Comparison of ENCODE assay signal across 18 cellular contexts in genomic region chr1:54305906-54306514, GRCh38.
"Had no signal": no experiment of that assay in that cellular context is flagged by ENCODE, and none has a peak within 500 bp of the region (broad histone marks: within the 10 kb centered on the region; RNA-seq: fewer than 3 reads in every experiment).

No MANE protein-coding gene starts in this region.

- H3K4me3 ChIP-seq: breast epithelium, hepatocyte, lower lobe of right lung, ovary, right lobe of liver, tibial nerve had no signal

- H3K27me3 ChIP-seq: breast epithelium, hepatocyte, ovary, right lobe of liver, tibial nerve had no signal

- H3K9me3 ChIP-seq: breast epithelium, lower lobe of right lung, ovary, right lobe of liver, SK-N-SH, tibial nerve had no signal

- H3K36me3 ChIP-seq: breast epithelium, lower lobe of right lung, ovary, right lobe of liver, tibial nerve had no signal

- H3K9me3 Mint-ChIP-seq: activated naive CD8-positive, alpha-beta T cell treated with anti-CD3 and anti-CD28 coated beads for 36 hours; neural crest cell; stimulated activated naive B cell treated with anti-CD40 and anti-IgM and Interleukin-4, amounts not matched to agents 10 μg/mL and 1 μg/mL and 100 μg/mL, for 72 hours had no signal

- H3K4me1 ChIP-seq: right lobe of liver had no signal

- ATAC-seq: activated CD8-positive, alpha-beta memory T cell treated with anti-CD3 and anti-CD28 coated beads, Interleukin-2, amount 10 ng/mL, durations not matched to agents 7 days and 5 days; lower lobe of right lung; right lobe of liver; stimulated activated naive B cell treated with anti-CD40 and anti-IgM and Interleukin-4, amounts not matched to agents 10 μg/mL and 1 μg/mL and 100 μg/mL, for 72 hours had no signal

- H3K27ac Mint-ChIP-seq: activated CD8-positive, alpha-beta memory T cell treated with anti-CD3 and anti-CD28 coated beads, Interleukin-2, amount 10 ng/mL, durations not matched to agents 7 days and 5 days; activated naive CD8-positive, alpha-beta T cell treated with anti-CD3 and anti-CD28 coated beads for 36 hours; stimulated activated naive B cell treated with anti-CD40 and anti-IgM and Interleukin-4, amounts not matched to agents 10 μg/mL and 1 μg/mL and 100 μg/mL, for 72 hours had no signal

- H3K27me3 Mint-ChIP-seq: activated CD8-positive, alpha-beta memory T cell treated with anti-CD3 and anti-CD28 coated beads, Interleukin-2, amount 10 ng/mL, durations not matched to agents 7 days and 5 days; activated naive CD8-positive, alpha-beta T cell treated with anti-CD3 and anti-CD28 coated beads for 36 hours; stimulated activated naive B cell treated with anti-CD40 and anti-IgM and Interleukin-4, amounts not matched to agents 10 μg/mL and 1 μg/mL and 100 μg/mL, for 72 hours had no signal

- DNase-seq: activated CD4-positive, alpha-beta T cell treated with anti-CD3 and anti-CD28 coated beads, Interleukin-2, amount 50 U/mL, for 48 hours; activated CD4-positive, CD25-positive, alpha-beta regulatory T cell treated with anti-CD3 and anti-CD28 coated beads, Interleukin-2, amount 50 U/mL, for 72 hours; activated CD8-positive, alpha-beta memory T cell treated with anti-CD3 and anti-CD28 coated beads, Interleukin-2, amount 10 ng/mL, durations not matched to agents 7 days and 5 days; activated gamma-delta T cell treated with Interleukin-2 at 50 U/mL for 16 hours; activated naive CD8-positive, alpha-beta T cell treated with anti-CD3 and anti-CD28 coated beads for 36 hours; activated T-cell treated with anti-CD3 and anti-CD28 coated beads, Interleukin-2, amount 50 U/mL, for 48 hours; lower lobe of right lung; ovary; right lobe of liver; SK-N-SH; stimulated activated naive B cell treated with anti-CD40 and anti-IgM and Interleukin-4, amounts not matched to agents 10 μg/mL and 1 μg/mL and 100 μg/mL, for 72 hours; T-helper 1 cell had no signal

- H2AFZ ChIP-seq: hepatocyte had no signal

- H3K4me2 ChIP-seq: hepatocyte, SK-N-SH had no signal

- H3K9ac ChIP-seq: SK-N-SH had no signal

- H3K4me3 Mint-ChIP-seq: activated CD8-positive, alpha-beta memory T cell treated with anti-CD3 and anti-CD28 coated beads, Interleukin-2, amount 10 ng/mL, durations not matched to agents 7 days and 5 days; activated naive CD8-positive, alpha-beta T cell treated with anti-CD3 and anti-CD28 coated beads for 36 hours; neural crest cell; stimulated activated naive B cell treated with anti-CD40 and anti-IgM and Interleukin-4, amounts not matched to agents 10 μg/mL and 1 μg/mL and 100 μg/mL, for 72 hours had no signal

- FAIRE-seq: endothelial cell of umbilical vein, frontal cortex had no signal

- H3K27ac ChIP-seq: breast epithelium, hepatocyte, lower lobe of right lung, right lobe of liver, tibial nerve had no signal
